19 cellular contexts compared by ENCODE assay signal in genomic region chr4:185799442-185799841, GRCh38.
"Had no signal": no experiment of that assay in that cellular context is flagged by ENCODE, and none has a peak within 500 bp of the region (broad histone marks: within the 10 kb centered on the region; RNA-seq: fewer than 3 reads in every experiment).

No MANE protein-coding gene starts in this region.

- H3K27me3 ChIP-seq: esophagus squamous epithelium, gastroesophageal sphincter, hepatocyte had no signal

- H3K9me3 ChIP-seq: esophagus squamous epithelium, gastroesophageal sphincter, psoas muscle had no signal

- H3K36me3 ChIP-seq: esophagus squamous epithelium, gastroesophageal sphincter had no signal

- ATAC-seq: gastroesophageal sphincter, psoas muscle had no signal

- FAIRE-seq: bronchial epithelial cell, islet of Langerhans had no signal

- DNase-seq: effector memory CD4-positive, alpha-beta T cell; esophagus squamous epithelium; foreskin fibroblast; glutamatergic neuron; kidney glomerular epithelial cell; mesenchymal stem cell; midbrain; naive B cell; psoas muscle; stimulated activated CD4-positive, alpha-beta T cell treated with anti-CD3 and anti-CD28 coated beads, Interleukin-2, amount 100 ng/mL, for 48 hours; stimulated activated naive CD4-positive, alpha-beta T cell treated with Interleukin-2 at 50 U/mL for 16 hours had no signal

- H3K27ac ChIP-seq: epithelial cell of prostate, esophagus squamous epithelium, gastroesophageal sphincter, hepatocyte, parathyroid adenoma, psoas muscle had no signal

- H3K4me1 ChIP-seq: esophagus squamous epithelium, parathyroid adenoma, psoas muscle had no signal

- H3K4me3 ChIP-seq: esophagus squamous epithelium, gastroesophageal sphincter, hepatocyte, lung, psoas muscle, smooth muscle cell had no signal
